Comparison of ENCODE assay signal across 8 cellular contexts in the genomic region with DNA sequence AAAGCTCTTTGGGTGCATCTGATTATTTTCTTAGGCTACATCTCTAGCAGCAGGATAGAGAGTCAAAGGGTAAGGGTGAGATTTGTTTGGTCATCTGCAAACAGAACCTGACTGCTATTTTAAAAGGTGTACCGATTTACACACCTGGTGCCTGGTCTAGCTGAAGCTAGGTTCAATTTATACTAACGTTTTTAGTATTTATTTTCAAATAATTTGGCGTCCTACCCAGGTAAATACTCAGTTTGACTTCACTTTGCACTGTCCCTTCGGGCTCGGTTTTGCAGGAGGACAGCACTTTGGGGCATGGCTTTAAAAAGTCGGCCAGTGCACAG. TPM values are rescaled to one million over a fixed set of nuclear protein-coding genes. Genes with fewer than 3 reads are reported as not detected.
A peak's percentile ranks its signal among the peaks of the same experiment; 100 is the strongest.
DNase-seq lines count a peak whose midpoint lies in the region; ATAC-seq and TF ChIP-seq lines count a peak whose summit lies in the region.

No MANE protein-coding gene starts in this region.

- peak overlapping the region; percentile 95 to 99 (median 98) for H3K27ac ChIP-seq in gastrocnemius medialis

- H3K9me3 ChIP-seq in gastrocnemius medialis: no peaks in the 10 kb centered on the region

- no peaks in the 10 kb centered on the region for H3K36me3 ChIP-seq in gastrocnemius medialis

- peaks cover 16 to 17% of the 10 kb centered on the region in 2 donors for H3K4me1 ChIP-seq in gastrocnemius medialis

- H3K27me3 ChIP-seq in gastrocnemius medialis: no peaks in the 10 kb centered on the region

- in situ Hi-C loops in SK-MEL-5 (cut with HindIII; ENCODE audit: low pct_unique_long_range_greater_than_20kb, low sequenced_read_pairs) (no loop called here), gastrocnemius medialis (cut with MboI; ENCODE audit: low sequenced_read_pairs in 4 of 4) (loop anchor here in 1 of 4 donors (25.0 kb wide), 1 partner anchor 380 kb away; no protein-coding TSS in a partner anchor)

- no peak for TF ChIP-seq CTCF in fibroblast of pulmonary artery (IDR thresholded peaks at IDR 0.05; ENCODE audit: low read length, missing control alignments)
- no peak for TF ChIP-seq CTCF in gastrocnemius medialis (IDR thresholded peaks at IDR 0.05 in 4 of 5, conservative IDR thresholded peaks at IDR 0.05 in 1 of 5)

- intact Hi-C loops in gastrocnemius medialis (cut with DNase I; ENCODE audit: low total_unique reads): loop anchor here (2.0 to 5.0 kb wide), 2 partner anchors 50 to 302 kb away; partner anchors contain the start of gene NCOA1

- TF ChIP-seq POLR2A in gastrocnemius medialis (IDR thresholded peaks at IDR 0.05) (no peak), GM18505 (IDR thresholded peaks at IDR 0.05; ENCODE audit: borderline replicate concordance, extremely low read depth, insufficient read depth, insufficient read length) (no peak)

- peak; percentile 1 for ATAC-seq in GM21390 (IDR thresholded peaks at IDR 0.05; ENCODE audit: unreplicated experiment)
- ATAC-seq in gastrocnemius medialis: no peak
- no peak for ATAC-seq in GM18861 (IDR thresholded peaks at IDR 0.05; ENCODE audit: unreplicated experiment)
- no peak for ATAC-seq in GM19455 (IDR thresholded peaks at IDR 0.05; ENCODE audit: unreplicated experiment)
- no peak for ATAC-seq in GM18505 (IDR thresholded peaks at IDR 0.05; ENCODE audit: unreplicated experiment)

- peak overlapping the region; percentile 89 for H3K4me3 ChIP-seq in fibroblast of pulmonary artery (replicated peaks; ENCODE audit: low read depth, low read length)
- H3K4me3 ChIP-seq in gastrocnemius medialis: peak overlapping the region; percentile 67 to 94 (median 88)

- DNase-seq in SK-MEL-5 (ENCODE audit: low read depth, low spot score) (peak; percentile 5), fibroblast of pulmonary artery (ENCODE audit: low read depth) (no peak), gastrocnemius medialis (no peak)
- no peak for DNase-seq in effector CD4-positive, alpha-beta T cell

RNA-seq across cellular contexts. Expression of gene PTRHD1, which starts 0.7 kb away (rescaled TPM):
- 57.6 and 61.2 TPM in 2 replicates for total RNA-seq in SK-MEL-5 (2014; rRNA removed; shearing (Covaris generic))
- polyA plus RNA-seq in SK-MEL-5 (2015; cell fraction: cytosol; rRNA removed): 40.4 and 64.3 TPM in 2 replicates
- 5.5 and 11.6 TPM in 2 replicates for polyA plus RNA-seq in SK-MEL-5 (2015; cell fraction: nucleus; rRNA removed)
- 10 to 100 TPM; 17.3 to 45.0 (median 37.3) TPM for total RNA-seq in gastrocnemius medialis

RNA-seq across cellular contexts. Expression of gene CENPO, which starts 0.7 kb away (rescaled TPM):
- 20.5 and 24.5 TPM in 2 replicates for total RNA-seq in SK-MEL-5 (2014; rRNA removed; shearing (Covaris generic))
- 18.7 and 23.6 TPM in 2 replicates for polyA plus RNA-seq in SK-MEL-5 (2015; cell fraction: cytosol; rRNA removed)
- 46.6 and 55.6 TPM in 2 replicates for polyA plus RNA-seq in SK-MEL-5 (2015; cell fraction: nucleus; rRNA removed)
- total RNA-seq in gastrocnemius medialis: 1 to 10 TPM; 1.2 to 3.6 (median 2.7) TPM
